3 cellular contexts compared by ENCODE assay signal in the genomic region with DNA sequence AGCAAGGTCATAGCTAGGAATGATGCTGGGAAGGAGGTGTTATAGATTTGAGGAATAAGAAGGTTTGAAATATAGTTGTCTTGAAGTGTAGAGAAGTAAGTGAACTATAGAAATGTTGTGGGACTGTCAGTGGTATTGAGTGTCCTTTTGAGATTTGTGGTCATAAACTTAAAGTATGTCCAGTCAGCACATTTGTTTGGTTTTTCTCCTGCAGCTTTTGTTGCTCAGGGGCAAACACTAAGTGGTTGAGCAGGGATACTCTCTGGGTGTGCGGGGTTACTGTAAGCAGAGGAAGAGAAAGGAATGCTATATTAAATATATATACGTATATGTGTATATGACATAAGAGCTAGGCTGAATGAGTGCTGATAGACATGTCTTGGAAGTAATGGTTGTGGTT.
A peak's percentile ranks its signal among the peaks of the same experiment; 100 is the strongest.
TF ChIP-seq lines count a peak whose summit lies in the region.

No MANE protein-coding gene starts in this region.

TF ChIP-seq in HepG2, 621 proteins besides CTCF, POLR2A, EP300 and RAD21:
- TF ChIP-seq, protein P1, sequence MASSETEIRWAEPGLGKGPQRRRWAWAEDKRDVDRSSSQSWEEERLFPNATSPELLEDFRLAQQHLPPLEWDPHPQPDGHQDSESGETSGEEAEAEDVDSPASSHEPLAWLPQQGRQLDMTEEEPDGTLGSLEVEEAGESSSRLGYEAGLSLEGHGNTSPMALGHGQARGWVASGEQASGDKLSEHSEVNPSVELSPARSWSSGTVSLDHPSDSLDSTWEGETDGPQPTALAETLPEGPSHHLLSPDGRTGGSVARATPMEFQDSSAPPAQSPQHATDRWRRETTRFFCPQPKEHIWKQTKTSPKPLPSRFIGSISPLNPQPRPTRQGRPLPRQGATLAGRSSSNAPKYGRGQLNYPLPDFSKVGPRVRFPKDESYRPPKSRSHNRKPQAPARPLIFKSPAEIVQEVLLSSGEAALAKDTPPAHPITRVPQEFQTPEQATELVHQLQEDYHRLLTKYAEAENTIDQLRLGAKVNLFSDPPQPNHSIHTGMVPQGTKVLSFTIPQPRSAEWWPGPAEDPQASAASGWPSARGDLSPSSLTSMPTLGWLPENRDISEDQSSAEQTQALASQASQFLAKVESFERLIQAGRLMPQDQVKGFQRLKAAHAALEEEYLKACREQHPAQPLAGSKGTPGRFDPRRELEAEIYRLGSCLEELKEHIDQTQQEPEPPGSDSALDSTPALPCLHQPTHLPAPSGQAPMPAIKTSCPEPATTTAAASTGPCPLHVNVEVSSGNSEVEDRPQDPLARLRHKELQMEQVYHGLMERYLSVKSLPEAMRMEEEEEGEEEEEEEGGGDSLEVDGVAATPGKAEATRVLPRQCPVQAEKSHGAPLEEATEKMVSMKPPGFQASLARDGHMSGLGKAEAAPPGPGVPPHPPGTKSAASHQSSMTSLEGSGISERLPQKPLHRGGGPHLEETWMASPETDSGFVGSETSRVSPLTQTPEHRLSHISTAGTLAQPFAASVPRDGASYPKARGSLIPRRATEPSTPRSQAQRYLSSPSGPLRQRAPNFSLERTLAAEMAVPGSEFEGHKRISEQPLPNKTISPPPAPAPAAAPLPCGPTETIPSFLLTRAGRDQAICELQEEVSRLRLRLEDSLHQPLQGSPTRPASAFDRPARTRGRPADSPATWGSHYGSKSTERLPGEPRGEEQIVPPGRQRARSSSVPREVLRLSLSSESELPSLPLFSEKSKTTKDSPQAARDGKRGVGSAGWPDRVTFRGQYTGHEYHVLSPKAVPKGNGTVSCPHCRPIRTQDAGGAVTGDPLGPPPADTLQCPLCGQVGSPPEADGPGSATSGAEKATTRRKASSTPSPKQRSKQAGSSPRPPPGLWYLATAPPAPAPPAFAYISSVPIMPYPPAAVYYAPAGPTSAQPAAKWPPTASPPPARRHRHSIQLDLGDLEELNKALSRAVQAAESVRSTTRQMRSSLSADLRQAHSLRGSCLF (CRISPR knock-in tag; IDR thresholded peaks at IDR 0.05; ENCODE audit: borderline replicate concordance) = no peak
- TF ChIP-seq MAFK (conservative IDR thresholded peaks at IDR 0.05 in 1 of 2, IDR thresholded peaks at IDR 0.05 in 1 of 2; ENCODE audit: low read length in 2 of 2) (peak; percentile 79 to 92), JUND (CRISPR knock-in tag; IDR thresholded peaks at IDR 0.05) (no peak), MAFF (IDR thresholded peaks at IDR 0.05; ENCODE audit: low read depth, low read length) (peak; percentile 87)

TF ChIP-seq in IMR-90, 13 proteins besides CTCF, POLR2A, EP300 and RAD21:
- peak; percentile 92 for TF ChIP-seq MAFK (IDR thresholded peaks at IDR 0.05; ENCODE audit: low read depth, low read length)
- no peak for TF ChIP-seq RFX5 (IDR thresholded peaks at IDR 0.05; ENCODE audit: low read depth, low read length)

TF ChIP-seq in K562, 482 proteins besides CTCF, POLR2A, EP300 and RAD21:
- TF ChIP-seq ZNF316 (IDR thresholded peaks at IDR 0.05) = peak; percentile 79
- TF ChIP-seq NFATC3 (IDR thresholded peaks at IDR 0.05) = no peak
- peak; percentile 43 for TF ChIP-seq MAFF (IDR thresholded peaks at IDR 0.05; ENCODE audit: low read length)
- 0 out of 2 replicates have a peak, but pooled peaks have one; percentile 38 for TF ChIP-seq MAFK (IDR thresholded peaks at IDR 0.05; ENCODE audit: low read length)
- TF ChIP-seq C11orf30 (IDR thresholded peaks at IDR 0.05; ENCODE audit: low read depth) = peak; percentile 67
- TF ChIP-seq MAFG (tag; conservative IDR thresholded peaks at IDR 0.05) = peak; percentile 50
- TF ChIP-seq ZNF354B (CRISPR knock-in tag; IDR thresholded peaks at IDR 0.05) = no peak
- no peak for TF ChIP-seq ZNF778 (CRISPR knock-in tag; IDR thresholded peaks at IDR 0.05)
